In genomic region chr5:63962345-63962744, GRCh38 we compare ENCODE assay signal across 17 cellular contexts. TPM values are rescaled to one million over a fixed set of nuclear protein-coding genes. Genes with fewer than 3 reads are reported as not detected.
A peak's percentile ranks its signal among the peaks of the same experiment; 100 is the strongest.
DNase-seq lines count a peak whose midpoint lies in the region; ATAC-seq, FAIRE-seq and TF ChIP-seq lines count a peak whose summit lies in the region.
"Had no signal": no experiment of that assay in that cellular context is flagged by ENCODE, and none has a peak within 500 bp of the region (broad histone marks: within the 10 kb centered on the region; RNA-seq: fewer than 3 reads in every experiment).

HTR1A (minus strand) TSS chr5:63962445; CDS start chr5:63961719, 726 bp downstream.

- no peak for TF ChIP-seq CTCF in WTC11 (IDR thresholded peaks at IDR 0.05)
- no peak for TF ChIP-seq CTCF in foreskin keratinocyte (conservative IDR thresholded peaks at IDR 0.05)

- no peak within 1 kb of the TSS for H3K27ac ChIP-seq in iPS-18a (ENCODE audit: low read length)
- H3K27ac ChIP-seq in foreskin keratinocyte: no peak within 1 kb of the TSS
- H3K27ac ChIP-seq: lower lobe of right lung, uterus had no signal

- FAIRE-seq in urothelium cell line (lab: Jason Lieb, UNC): peak; percentile 17
- FAIRE-seq: keratinocyte had no signal

- CTCF ChIA-PET in WTC11 (lab: Charles Lee): no interaction called here

- H3K9ac ChIP-seq in iPS-18a (ENCODE audit: low read length): no peak within 1 kb of the TSS

- H3K4me3 Mint-ChIP-seq in WTC11: peak within 1 kb of the TSS; percentile 88
- H3K4me3 Mint-ChIP-seq: activated naive CD8-positive, alpha-beta T cell; activated T-cell treated with anti-CD3 and anti-CD28 coated beads, Interleukin-2, amount 50 U/mL, for 72 hours had no signal

- DNase-seq in NCI-H345 (lab: John Stamatoyannopoulos, UW) (peak; percentile 3), NCI-H345 treated with DMSO at 0.1 percent for 48 hours (lab: John Stamatoyannopoulos, UW; ENCODE audit: unreplicated experiment) (no peak), WTC11 (ENCODE audit: low spot score) (peak; percentile 17), urothelium cell line (ENCODE audit: low spot score) (no peak), foreskin keratinocyte (no peak), NAMALWA (ENCODE audit: low spot score) (no peak)
- no peak for DNase-seq in stimulated activated CD4-positive, alpha-beta T cell treated with anti-CD3 and anti-CD28 coated beads, Interleukin-12 subunit alpha, Interleukin-12 subunit beta, amount 100 ng/mL, for 4 hours
- DNase-seq: lower lobe of right lung, uterus had no signal

- H3K27me3 ChIP-seq in iPS-18a (ENCODE audit: control insufficient read depth, insufficient read depth, low read length): peaks cover 9% of the 10 kb centered on the region
- H3K27me3 ChIP-seq in foreskin keratinocyte: peaks cover 55% of the 10 kb centered on the region

- no peaks in the 10 kb centered on the region for H3K36me3 ChIP-seq in iPS-18a (ENCODE audit: control insufficient read depth, low read depth, low read length)
- H3K36me3 ChIP-seq: lower lobe of right lung, uterus had no signal

- H3K27ac Mint-ChIP-seq in WTC11: no peak within 1 kb of the TSS
- H3K27ac Mint-ChIP-seq: activated naive CD8-positive, alpha-beta T cell; activated T-cell treated with anti-CD3 and anti-CD28 coated beads, Interleukin-2, amount 50 U/mL, for 72 hours had no signal

- 0 out of 2 replicates have a peak, but pooled peaks cover 3% of the 10 kb centered on the region for H3K9me3 Mint-ChIP-seq in WTC11

- peaks cover 51% of the 10 kb centered on the region for H3K4me1 Mint-ChIP-seq in WTC11

- peaks cover 2% of the 10 kb centered on the region; the same call in 1 of the 2 replicates for H3K36me3 Mint-ChIP-seq in WTC11
- H3K36me3 Mint-ChIP-seq: activated naive CD8-positive, alpha-beta T cell had no signal

- ATAC-seq in WTC11: peak; percentile 8
- no peak for ATAC-seq in foreskin keratinocyte
- ATAC-seq: activated T-cell treated with anti-CD3 and anti-CD28 coated beads, Interleukin-2, amount 50 U/mL, for 72 hours had no signal

- H3K27me3 Mint-ChIP-seq in WTC11 (ENCODE audit: low read depth): peaks cover 37% of the 10 kb centered on the region

- no peaks in the 10 kb centered on the region for H3K9me3 ChIP-seq in iPS-18a (ENCODE audit: control insufficient read depth, low read depth, low read length)
- H3K9me3 ChIP-seq: lower lobe of right lung, uterus had no signal

- H3K4me1 ChIP-seq in iPS-18a (ENCODE audit: control insufficient read depth, low read depth, low read length) (peaks cover 21% of the 10 kb centered on the region), foreskin keratinocyte (no peaks in the 10 kb centered on the region)
- H3K4me1 ChIP-seq: lower lobe of right lung, uterus had no signal

- peak within 1 kb of the TSS; percentile 47 for H3K4me3 ChIP-seq in iPS-18a (ENCODE audit: low read length)
- H3K4me3 ChIP-seq: lower lobe of right lung, uterus had no signal

- POLR2A ChIA-PET in WTC11 (lab: Charles Lee): interaction anchor here (0.6 kb wide), 1 partner anchor 1019 kb away, joined by 5 read pairs; no protein-coding TSS in a partner anchor

TF ChIP-seq in WTC11, 78 proteins besides CTCF, POLR2A, EP300 and RAD21:
- no peak for TF ChIP-seq MYBL2 (CRISPR knock-in tag; IDR thresholded peaks at IDR 0.05)
- TF ChIP-seq, protein P1, sequence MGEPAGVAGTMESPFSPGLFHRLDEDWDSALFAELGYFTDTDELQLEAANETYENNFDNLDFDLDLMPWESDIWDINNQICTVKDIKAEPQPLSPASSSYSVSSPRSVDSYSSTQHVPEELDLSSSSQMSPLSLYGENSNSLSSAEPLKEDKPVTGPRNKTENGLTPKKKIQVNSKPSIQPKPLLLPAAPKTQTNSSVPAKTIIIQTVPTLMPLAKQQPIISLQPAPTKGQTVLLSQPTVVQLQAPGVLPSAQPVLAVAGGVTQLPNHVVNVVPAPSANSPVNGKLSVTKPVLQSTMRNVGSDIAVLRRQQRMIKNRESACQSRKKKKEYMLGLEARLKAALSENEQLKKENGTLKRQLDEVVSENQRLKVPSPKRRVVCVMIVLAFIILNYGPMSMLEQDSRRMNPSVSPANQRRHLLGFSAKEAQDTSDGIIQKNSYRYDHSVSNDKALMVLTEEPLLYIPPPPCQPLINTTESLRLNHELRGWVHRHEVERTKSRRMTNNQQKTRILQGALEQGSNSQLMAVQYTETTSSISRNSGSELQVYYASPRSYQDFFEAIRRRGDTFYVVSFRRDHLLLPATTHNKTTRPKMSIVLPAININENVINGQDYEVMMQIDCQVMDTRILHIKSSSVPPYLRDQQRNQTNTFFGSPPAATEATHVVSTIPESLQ (CRISPR knock-in tag; IDR thresholded peaks at IDR 0.05): no peak
- TF ChIP-seq, protein P2, sequence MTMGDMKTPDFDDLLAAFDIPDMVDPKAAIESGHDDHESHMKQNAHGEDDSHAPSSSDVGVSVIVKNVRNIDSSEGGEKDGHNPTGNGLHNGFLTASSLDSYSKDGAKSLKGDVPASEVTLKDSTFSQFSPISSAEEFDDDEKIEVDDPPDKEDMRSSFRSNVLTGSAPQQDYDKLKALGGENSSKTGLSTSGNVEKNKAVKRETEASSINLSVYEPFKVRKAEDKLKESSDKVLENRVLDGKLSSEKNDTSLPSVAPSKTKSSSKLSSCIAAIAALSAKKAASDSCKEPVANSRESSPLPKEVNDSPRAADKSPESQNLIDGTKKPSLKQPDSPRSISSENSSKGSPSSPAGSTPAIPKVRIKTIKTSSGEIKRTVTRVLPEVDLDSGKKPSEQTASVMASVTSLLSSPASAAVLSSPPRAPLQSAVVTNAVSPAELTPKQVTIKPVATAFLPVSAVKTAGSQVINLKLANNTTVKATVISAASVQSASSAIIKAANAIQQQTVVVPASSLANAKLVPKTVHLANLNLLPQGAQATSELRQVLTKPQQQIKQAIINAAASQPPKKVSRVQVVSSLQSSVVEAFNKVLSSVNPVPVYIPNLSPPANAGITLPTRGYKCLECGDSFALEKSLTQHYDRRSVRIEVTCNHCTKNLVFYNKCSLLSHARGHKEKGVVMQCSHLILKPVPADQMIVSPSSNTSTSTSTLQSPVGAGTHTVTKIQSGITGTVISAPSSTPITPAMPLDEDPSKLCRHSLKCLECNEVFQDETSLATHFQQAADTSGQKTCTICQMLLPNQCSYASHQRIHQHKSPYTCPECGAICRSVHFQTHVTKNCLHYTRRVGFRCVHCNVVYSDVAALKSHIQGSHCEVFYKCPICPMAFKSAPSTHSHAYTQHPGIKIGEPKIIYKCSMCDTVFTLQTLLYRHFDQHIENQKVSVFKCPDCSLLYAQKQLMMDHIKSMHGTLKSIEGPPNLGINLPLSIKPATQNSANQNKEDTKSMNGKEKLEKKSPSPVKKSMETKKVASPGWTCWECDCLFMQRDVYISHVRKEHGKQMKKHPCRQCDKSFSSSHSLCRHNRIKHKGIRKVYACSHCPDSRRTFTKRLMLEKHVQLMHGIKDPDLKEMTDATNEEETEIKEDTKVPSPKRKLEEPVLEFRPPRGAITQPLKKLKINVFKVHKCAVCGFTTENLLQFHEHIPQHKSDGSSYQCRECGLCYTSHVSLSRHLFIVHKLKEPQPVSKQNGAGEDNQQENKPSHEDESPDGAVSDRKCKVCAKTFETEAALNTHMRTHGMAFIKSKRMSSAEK (CRISPR knock-in tag; IDR thresholded peaks at IDR 0.05; ENCODE audit: borderline replicate concordance): no peak
- TF ChIP-seq TEAD1 (CRISPR knock-in tag; IDR thresholded peaks at IDR 0.05): no peak
- TF ChIP-seq ZNF416 (CRISPR knock-in tag; IDR thresholded peaks at IDR 0.05): no peak
- no peak for TF ChIP-seq ETV6 (CRISPR knock-in tag; IDR thresholded peaks at IDR 0.05)
- TF ChIP-seq RELA (CRISPR knock-in tag; IDR thresholded peaks at IDR 0.05; ENCODE audit: borderline replicate concordance): no peak
- no peak for TF ChIP-seq FOXP1 (CRISPR knock-in tag; IDR thresholded peaks at IDR 0.05; ENCODE audit: borderline replicate concordance)
- no peak for TF ChIP-seq CREB1 (CRISPR knock-in tag; IDR thresholded peaks at IDR 0.05)
- TF ChIP-seq TEAD4 (CRISPR knock-in tag; IDR thresholded peaks at IDR 0.05): no peak
- TF ChIP-seq NFE2L1 (CRISPR knock-in tag; IDR thresholded peaks at IDR 0.05): no peak
- no peak for TF ChIP-seq JUN (CRISPR knock-in tag; IDR thresholded peaks at IDR 0.05)
- no peak for TF ChIP-seq SMAD4 (CRISPR knock-in tag; IDR thresholded peaks at IDR 0.05)
- TF ChIP-seq KAT7 (CRISPR knock-in tag; IDR thresholded peaks at IDR 0.05; ENCODE audit: borderline replicate concordance): no peak
- TF ChIP-seq TP53 (CRISPR knock-in tag; IDR thresholded peaks at IDR 0.05): no peak
- no peak for TF ChIP-seq TCF7 (CRISPR knock-in tag; IDR thresholded peaks at IDR 0.05; ENCODE audit: low read depth)
TF ChIP-seq in WTC11: peak in this region for 0.

RNA-seq across cellular contexts. Expression of gene HTR1A, which starts in this region (rescaled TPM):
- total RNA-seq in WTC11 (2021) (0.46 to 0.66 TPM (median 0.52 TPM) in 3 replicates), foreskin keratinocyte (not detected in 2 replicates)
- polyA plus RNA-seq in foreskin keratinocyte: not detected in 2 replicates
- total RNA-seq: A673; activated T-cell treated with anti-CD3 and anti-CD28 coated beads, Interleukin-2, amount 50 U/mL, for 72 hours; H4; lower lobe of right lung; omental fat pad; subcutaneous adipose tissue had no signal
- polyA plus RNA-seq: keratinocyte had no signal

Comparison
In these comparisons a context has a peak if more than half of its experiments do, and no peak if none do; other contexts are left out.
1. Peak in DNase-seq and ATAC-seq in WTC11; RNA of the gene not detected or under 1 TPM.